Comparison of ENCODE assay signal across 9 cellular contexts in the genomic region with DNA sequence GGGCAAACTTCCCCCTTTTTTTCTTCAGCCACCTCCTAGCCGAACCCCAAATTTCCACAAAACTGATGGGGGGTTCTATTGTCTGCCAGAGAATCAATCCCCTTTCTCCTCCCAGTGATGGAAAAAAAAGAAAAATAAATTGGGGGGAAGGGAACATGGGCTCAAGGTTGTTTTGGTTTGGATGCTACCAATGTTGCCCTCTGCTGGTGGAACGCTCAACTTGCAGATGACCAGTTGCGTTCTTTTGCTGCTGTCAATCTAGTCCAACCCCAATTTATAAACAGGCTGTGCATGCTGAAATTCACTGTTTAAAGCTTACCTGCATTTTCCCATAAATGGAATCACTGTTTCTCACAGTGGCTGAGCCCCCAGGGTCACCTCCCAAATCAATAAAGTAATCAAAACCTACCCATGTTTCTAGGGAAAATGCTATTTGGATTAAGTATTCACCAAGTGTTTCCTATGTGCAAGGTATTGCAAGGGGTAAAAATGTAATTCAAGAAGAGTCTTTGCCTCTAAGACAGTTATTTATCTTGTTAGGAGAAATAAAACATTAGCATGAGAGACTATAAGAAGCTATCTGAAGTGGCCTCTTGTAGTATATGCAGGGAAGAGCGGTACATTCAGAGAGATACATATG.
DNase-seq lines count a peak whose midpoint lies in the region; ATAC-seq and TF ChIP-seq lines count a peak whose summit lies in the region.
"Had no signal": no experiment of that assay in that cellular context is flagged by ENCODE, and none has a peak within 500 bp of the region (broad histone marks: within the 10 kb centered on the region; RNA-seq: fewer than 3 reads in every experiment).

No MANE protein-coding gene starts in this region.

- no peaks in the 10 kb centered on the region for H3K4me1 Mint-ChIP-seq in CD8-positive, alpha-beta T cell (ENCODE audit: low read depth)
- peaks cover 2% of the 10 kb centered on the region for H3K4me1 Mint-ChIP-seq in activated naive CD8-positive, alpha-beta T cell treated with anti-CD3 and anti-CD28 coated beads for 36 hours

- H3K36me3 Mint-ChIP-seq in CD8-positive, alpha-beta T cell: no peaks in the 10 kb centered on the region
- no peaks in the 10 kb centered on the region for H3K36me3 Mint-ChIP-seq in activated naive CD8-positive, alpha-beta T cell treated with anti-CD3 and anti-CD28 coated beads for 36 hours

- peaks cover 3% of the 10 kb centered on the region for H3K27me3 Mint-ChIP-seq in CD8-positive, alpha-beta T cell (ENCODE audit: low read depth)
- no peaks in the 10 kb centered on the region for H3K27me3 Mint-ChIP-seq in activated naive CD8-positive, alpha-beta T cell treated with anti-CD3 and anti-CD28 coated beads for 36 hours

- intact Hi-C loops in CD8-positive, alpha-beta T cell (cut with DNase I, micrococcal nuclease): loop anchor here in 1 of 2 experiments (2.0 kb wide), 1 partner anchor 403 kb away; the partner anchor contains the start of gene GUCY2F

- H3K4me1 ChIP-seq in CD8-positive, alpha-beta T cell (ENCODE audit: insufficient read depth, low read length): no peaks in the 10 kb centered on the region
- no peaks in the 10 kb centered on the region for H3K4me1 ChIP-seq in iPS DF 6.9 (ENCODE audit: control insufficient read depth, insufficient read depth, low read length)

- H3K27ac Mint-ChIP-seq in CD8-positive, alpha-beta T cell: no peak overlapping the region
- H3K27ac Mint-ChIP-seq in activated naive CD8-positive, alpha-beta T cell treated with anti-CD3 and anti-CD28 coated beads for 36 hours: no peak overlapping the region
- H3K27ac Mint-ChIP-seq: T-helper 1 cell treated with Interleukin-12 subunit alpha and Interleukin-12 subunit beta and Interleukin-4 antibody, amounts not matched to agents 30 μg/mL and 1 μg/mL, for 36 hours had no signal

- H3K4me3 ChIP-seq in CD8-positive, alpha-beta T cell (ENCODE audit: low read depth, low read length): no peak overlapping the region
- H3K4me3 ChIP-seq in iPS DF 6.9 (ENCODE audit: low read length): no peak overlapping the region

- H3K9me3 ChIP-seq in CD8-positive, alpha-beta T cell (ENCODE audit: low read length): no peaks in the 10 kb centered on the region
- no peaks in the 10 kb centered on the region for H3K9me3 ChIP-seq in iPS DF 6.9 (ENCODE audit: control insufficient read depth, insufficient read depth, low read length)

- H3K36me3 ChIP-seq in CD8-positive, alpha-beta T cell (ENCODE audit: insufficient read depth, low read length): no peaks in the 10 kb centered on the region
- H3K36me3 ChIP-seq in iPS DF 6.9 (ENCODE audit: control insufficient read depth, insufficient read depth, low read length): no peaks in the 10 kb centered on the region

- H3K27me3 ChIP-seq in CD8-positive, alpha-beta T cell (ENCODE audit: insufficient read depth, low read length): no peaks in the 10 kb centered on the region
- no peaks in the 10 kb centered on the region for H3K27me3 ChIP-seq in iPS DF 6.9 (ENCODE audit: control insufficient read depth, insufficient read depth, low read length)

- peak in 4 of 7 experiments; percentile 3 to 20 (median 12) for DNase-seq in CD8-positive, alpha-beta T cell
- DNase-seq in NCI-H748 treated with DMSO at 0.1 percent for 48 hours (lab: John Stamatoyannopoulos, UW): peak; percentile 12
- DNase-seq in activated naive CD8-positive, alpha-beta T cell treated with anti-CD3 and anti-CD28 coated beads for 36 hours: peak; percentile 2
- DNase-seq in iPS DF 6.9 (ENCODE audit: low read depth, low spot score): peak; percentile 2
- peak; percentile 7 for DNase-seq in stimulated activated naive CD4-positive, alpha-beta T cell treated with Interleukin-2 at 50 U/mL for 16 hours (lab: John Stamatoyannopoulos, UW)
- no peak for DNase-seq in HuH-7.5 (ENCODE audit: low spot score)

- no peak overlapping the region for H3K4me3 Mint-ChIP-seq in CD8-positive, alpha-beta T cell
- no peak overlapping the region for H3K4me3 Mint-ChIP-seq in activated naive CD8-positive, alpha-beta T cell treated with anti-CD3 and anti-CD28 coated beads for 36 hours
- H3K4me3 Mint-ChIP-seq: T-helper 1 cell treated with Interleukin-12 subunit alpha and Interleukin-12 subunit beta and Interleukin-4 antibody, amounts not matched to agents 30 μg/mL and 1 μg/mL, for 36 hours had no signal

- POLR2A ChIA-PET in CD8-positive, alpha-beta T cell (lab: Charles Lee): no interaction called here

- WGBS in iPS DF 6.9 (ENCODE audit: insufficient coverage, insufficient read length): no CpG with 5 or more reads among the region's 4 CpGs

- no peaks in the 10 kb centered on the region for H3K9me3 Mint-ChIP-seq in CD8-positive, alpha-beta T cell
- no peaks in the 10 kb centered on the region for H3K9me3 Mint-ChIP-seq in activated naive CD8-positive, alpha-beta T cell treated with anti-CD3 and anti-CD28 coated beads for 36 hours
- H3K9me3 Mint-ChIP-seq: T-helper 1 cell treated with Interleukin-12 subunit alpha and Interleukin-12 subunit beta and Interleukin-4 antibody, amounts not matched to agents 30 μg/mL and 1 μg/mL, for 36 hours had no signal

- CTCF ChIA-PET in CD8-positive, alpha-beta T cell (lab: Charles Lee): interaction anchor here (0.7 to 1.3 kb wide), 2 partner anchors 18 to 177 kb away, joined by 3 read pairs; no protein-coding TSS in a partner anchor

- TF ChIP-seq CTCF in CD8-positive, alpha-beta T cell (IDR thresholded peaks at IDR 0.05): peak; percentile 38

- no peak overlapping the region for H3K27ac ChIP-seq in CD8-positive, alpha-beta T cell (ENCODE audit: low read depth, low read length)
- H3K27ac ChIP-seq in iPS DF 6.9 (ENCODE audit: low read length): no peak overlapping the region

- ATAC-seq in CD8-positive, alpha-beta T cell: no peak
- peak; percentile 43 for ATAC-seq in GM19395 (IDR thresholded peaks at IDR 0.05; ENCODE audit: unreplicated experiment)
- no peak for ATAC-seq in GM19397 (IDR thresholded peaks at IDR 0.05; ENCODE audit: unreplicated experiment)
